ENCODE assay signal across 27 cellular contexts in the genomic region with DNA sequence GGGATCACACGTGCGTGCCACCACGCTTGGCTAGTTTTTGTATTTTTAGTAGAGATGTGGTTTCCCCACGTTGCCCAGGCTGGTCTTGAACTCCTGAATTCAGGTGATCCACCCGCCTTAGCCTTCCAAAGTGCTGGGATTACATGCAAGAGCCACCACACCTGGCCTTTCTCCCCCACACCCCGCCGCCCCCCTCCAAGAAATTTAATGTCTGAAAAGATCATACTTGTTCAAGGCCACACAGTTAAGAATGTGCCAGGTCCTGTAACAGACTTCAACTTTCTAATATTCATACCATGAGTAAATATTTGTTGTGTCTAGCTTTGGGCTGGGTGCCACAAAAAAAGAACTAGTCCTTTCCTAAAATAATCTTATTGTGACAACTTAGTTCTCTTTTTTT.
"Had no signal": no experiment of that assay in that cellular context is flagged by ENCODE, and none has a peak within 500 bp of the region (broad histone marks: within the 10 kb centered on the region; RNA-seq: fewer than 3 reads in every experiment).

No MANE protein-coding gene starts in this region.

- H3K9me3 ChIP-seq: gastroesophageal sphincter, ovary, psoas muscle, suprapubic skin, tibial artery had no signal

- DNase-seq: activated CD4-positive, alpha-beta T cell treated with anti-CD3 and anti-CD28 coated beads, Interleukin-2, amount 50 U/mL, for 1 hour; activated effector memory CD4-positive, alpha-beta T cell treated with anti-CD3 and anti-CD28 coated beads, Interleukin-2, amount 50 U/mL, for 16 hours; activated naive CD4-positive, alpha-beta T cell treated with anti-CD3 and anti-CD28 coated beads, Interleukin-2, amount 10 ng/mL, durations not matched to agents 7 days and 5 days; activated T-cell treated with anti-CD3 and anti-CD28 coated beads for 4 hours; amniotic stem cell; caudate nucleus; cortex of kidney; head of caudate nucleus; hippocampal formation; left cardiac atrium; mammary epithelial cell; naive thymus-derived CD4-positive, alpha-beta T cell; ovary; psoas muscle; stimulated activated CD4-positive, alpha-beta T cell treated with anti-CD3 and anti-CD28 coated beads, Interleukin-1b, Interleukin-23, amount 100 ng/mL, for 48 hours; stimulated activated CD4-positive, alpha-beta T cell treated with anti-CD3 and anti-CD28 coated beads, Interleukin-4, amount 100 ng/mL, for 4 hours; stimulated activated CD8-positive, alpha-beta memory T cell treated with anti-CD3 and anti-CD28 coated beads, Interleukin-4, amount 100 ng/mL, for 48 hours; stimulated activated naive CD4-positive, alpha-beta T cell; T-helper 17 cell; T1000; tibial artery; WERI-Rb-1 had no signal

- H3K27me3 ChIP-seq: gastroesophageal sphincter, ovary, suprapubic skin, tibial artery had no signal

- H3K36me3 ChIP-seq: ovary had no signal

- H3K4me3 Mint-ChIP-seq: activated naive CD4-positive, alpha-beta T cell treated with anti-CD3 and anti-CD28 coated beads, Interleukin-2, amount 10 ng/mL, durations not matched to agents 7 days and 5 days; activated T-helper 1 cell treated with anti-CD3 and anti-CD28 coated beads, Interleukin-12 subunit alpha, Interleukin-12 subunit beta, Interleukin-2, Interleukin-4 antibody, amounts not matched to agents 30 ng/mL and 10 ng/mL and 1 ng/mL, durations not matched to agents 14 hours and 24 hours and 36 hours; mesothelial cell of epicardium; T-helper 17 cell had no signal

- H3K27me3 Mint-ChIP-seq: activated naive CD4-positive, alpha-beta T cell treated with anti-CD3 and anti-CD28 coated beads, Interleukin-2, amount 10 ng/mL, durations not matched to agents 7 days and 5 days; naive thymus-derived CD4-positive, alpha-beta T cell; T-helper 17 cell had no signal

- H3K27ac Mint-ChIP-seq: activated naive CD4-positive, alpha-beta T cell treated with anti-CD3 and anti-CD28 coated beads, Interleukin-2, amount 10 ng/mL, durations not matched to agents 7 days and 5 days; activated T-helper 1 cell treated with anti-CD3 and anti-CD28 coated beads, Interleukin-12 subunit alpha, Interleukin-12 subunit beta, Interleukin-2, Interleukin-4 antibody, amounts not matched to agents 30 ng/mL and 10 ng/mL and 1 ng/mL, durations not matched to agents 14 hours and 24 hours and 36 hours; mesothelial cell of epicardium had no signal

- H3K4me1 ChIP-seq: gastroesophageal sphincter, psoas muscle, suprapubic skin, tibial artery had no signal

- ATAC-seq: gastroesophageal sphincter; left cardiac atrium; naive thymus-derived CD4-positive, alpha-beta T cell; psoas muscle; T-helper 17 cell had no signal

- H3K9me3 Mint-ChIP-seq: activated naive CD4-positive, alpha-beta T cell treated with anti-CD3 and anti-CD28 coated beads, Interleukin-2, amount 10 ng/mL, durations not matched to agents 7 days and 5 days; activated T-helper 1 cell treated with anti-CD3 and anti-CD28 coated beads, Interleukin-12 subunit alpha, Interleukin-12 subunit beta, Interleukin-2, Interleukin-4 antibody, amounts not matched to agents 30 ng/mL and 10 ng/mL and 1 ng/mL, durations not matched to agents 14 hours and 24 hours and 36 hours; mesothelial cell of epicardium; naive thymus-derived CD4-positive, alpha-beta T cell had no signal

- H3K4me1 Mint-ChIP-seq: mesothelial cell of epicardium had no signal

- H3K4me3 ChIP-seq: gastroesophageal sphincter, ovary, psoas muscle, smooth muscle cell, suprapubic skin, tibial artery had no signal

- H3K4me2 ChIP-seq: smooth muscle cell had no signal

- H3K27ac ChIP-seq: gastroesophageal sphincter, ovary, psoas muscle, suprapubic skin, tibial artery, WERI-Rb-1 had no signal
